8 cellular contexts compared by ENCODE assay signal in genomic region chr3:119637679-119638525, GRCh38. TPM values are rescaled to one million over a fixed set of nuclear protein-coding genes. Genes with fewer than 3 reads are reported as not detected.
DNase-seq lines count a peak whose midpoint lies in the region; ATAC-seq and TF ChIP-seq lines count a peak whose summit lies in the region.

No MANE protein-coding gene starts in this region.

- peak overlapping the region; percentile 89 for H3K27ac ChIP-seq in WERI-Rb-1

- peak; percentile 39 for ATAC-seq in HG03159 (IDR thresholded peaks at IDR 0.05; ENCODE audit: unreplicated experiment)
- ATAC-seq in stimulated activated naive CD8-positive, alpha-beta T cell treated with anti-CD3 and anti-CD28 coated beads, Interleukin-15, Interleukin-2, amounts not matched to agents 100 U/mL and 50 U/mL, for 24 hours: peak; percentile 35

- no peaks in the 10 kb centered on the region for H3K36me3 ChIP-seq in WERI-Rb-1

- no peaks in the 10 kb centered on the region for H3K4me1 Mint-ChIP-seq in Calu3 (ENCODE audit: low read depth, unreplicated experiment)

- peak; percentile 18 for TF ChIP-seq POLR2A in GM19099 (IDR thresholded peaks at IDR 0.05; ENCODE audit: extremely low read depth, insufficient read length, low read depth)

- CTCF ChIA-PET in Calu3 (lab: Charles Lee): no interaction called here

- H3K27me3 ChIP-seq in WERI-Rb-1 (ENCODE audit: insufficient read depth, low read depth, severe bottlenecking): no peaks in the 10 kb centered on the region

- no peaks in the 10 kb centered on the region for H3K36me3 Mint-ChIP-seq in Calu3 (ENCODE audit: insufficient read depth, unreplicated experiment)

- BruUV-seq in Calu3 (replicated peaks; lab: Mats Ljungman, UMichigan): no TSS peak

- H3K9me3 ChIP-seq in WERI-Rb-1 (ENCODE audit: severe bottlenecking): no peaks in the 10 kb centered on the region

- no peak overlapping the region for H3K27ac Mint-ChIP-seq in Calu3 (ENCODE audit: unreplicated experiment)

- peak; percentile 90 for DNase-seq in AG10803 (ENCODE audit: low read depth)
- DNase-seq in WERI-Rb-1: no peak
- peak; percentile 80 for DNase-seq in glomerular visceral epithelial cell (ENCODE audit: extremely low spot score)
- DNase-seq in stimulated activated naive CD8-positive, alpha-beta T cell treated with anti-CD3 and anti-CD28 coated beads, Interleukin-15, Interleukin-2, amounts not matched to agents 100 U/mL and 50 U/mL, for 24 hours: no peak
- DNase-seq in Calu3: no peak
- no peak for DNase-seq in ecto neural progenitor cell (ENCODE audit: low spot score)

- H3K4me3 Mint-ChIP-seq in Calu3 (ENCODE audit: low read depth, unreplicated experiment): no peak overlapping the region

- no peak overlapping the region for H3K4me3 ChIP-seq in AG10803 (ENCODE audit: low read length)
- H3K4me3 ChIP-seq in WERI-Rb-1 (ENCODE audit: low read depth, low read length): no peak overlapping the region

- no peak for TF ChIP-seq CTCF in AG10803 (conservative IDR thresholded peaks at IDR 0.05; ENCODE audit: low read length)
- no peak for TF ChIP-seq CTCF in WERI-Rb-1 (IDR thresholded peaks at IDR 0.05; ENCODE audit: low read depth, low read length)
- TF ChIP-seq CTCF in Calu3 (IDR thresholded peaks at IDR 0.05; ENCODE audit: unreplicated experiment): no peak

- H3K27me3 Mint-ChIP-seq in Calu3 (ENCODE audit: unreplicated experiment): no peaks in the 10 kb centered on the region

- intact Hi-C loops in Calu3 (cut with micrococcal nuclease; ENCODE audit: unreplicated experiment): no loop called here

- H3K9me3 Mint-ChIP-seq in Calu3 (ENCODE audit: low read depth, unreplicated experiment): no peaks in the 10 kb centered on the region

RNA-seq across cellular contexts. Expression of gene POPDC2, which starts 22.5 kb away (rescaled TPM):
- total RNA-seq in Calu3 (2022): 0.80 and 1.0 TPM in 2 replicates

RNA-seq across cellular contexts. Expression of gene COX17, which starts 39.3 kb away (rescaled TPM):
- total RNA-seq in Calu3 (2022): 48.4 and 51.3 TPM in 2 replicates

RNA-seq across cellular contexts. Expression of gene PLA1A, which starts 40.2 kb away (rescaled TPM):
- 0.81 and 0.99 TPM in 2 replicates for total RNA-seq in Calu3 (2022)

RNA-seq across cellular contexts. Expression of gene ADPRH, which starts 58.6 kb away (rescaled TPM):
- total RNA-seq in Calu3 (2022): 1.8 and 2.4 TPM in 2 replicates

Comparison
In these comparisons a context has a peak if more than half of its experiments do, and no peak if none do; other contexts are left out.
1. DNase-seq: peak in AG10803 (single experiment) and glomerular visceral epithelial cell (single experiment); none in WERI-Rb-1 (single experiment), stimulated activated naive CD8-positive, alpha-beta T cell treated with anti-CD3 and anti-CD28 coated beads, Interleukin-15, Interleukin-2, amounts not matched to agents 100 U/mL and 50 U/mL, for 24 hours (single experiment), Calu3 (single experiment) and ecto neural progenitor cell (single experiment).